In genomic region chr1:109620890-109621289, GRCh38 we compare ENCODE assay signal across 8 cellular contexts. TPM values are rescaled to one million over a fixed set of nuclear protein-coding genes. Genes with fewer than 3 reads are reported as not detected.
DNase-seq lines count a peak whose midpoint lies in the region; ATAC-seq and TF ChIP-seq lines count a peak whose summit lies in the region.

No MANE protein-coding gene starts in this region.

- DNase-seq in NCI-H146 treated with DMSO at 0.1 percent for 48 hours (lab: John Stamatoyannopoulos, UW; ENCODE audit: unreplicated experiment) (peak; percentile 82), T-helper 1 cell (peak; percentile 92 to 96 (median 95)), amniotic stem cell (lab: John Stamatoyannopoulos, UW) (peak; percentile 91), left ventricle myocardium inferior (peak; percentile 93), prostate gland (ENCODE audit: low spot score) (peak; percentile 76), ureter (ENCODE audit: low spot score) (peak; percentile 93)

- H3K27ac ChIP-seq in left ventricle myocardium inferior (replicated peaks) (peak overlapping the region; percentile 87), prostate gland (peak overlapping the region; percentile 82)

- intact Hi-C loops in left ventricle myocardium inferior (cut with micrococcal nuclease) (no loop called here), prostate gland (cut with DNase I) (no loop called here)

- TF ChIP-seq CTCF in left ventricle myocardium inferior (IDR thresholded peaks at IDR 0.05; ENCODE audit: borderline replicate concordance) (no peak), prostate gland (IDR thresholded peaks at IDR 0.05) (no peak)

- H3K36me3 ChIP-seq in left ventricle myocardium inferior (no peaks in the 10 kb centered on the region), prostate gland (no peaks in the 10 kb centered on the region)

- 2% methylated on average over 17 of the region's 18 CpGs for WGBS in prostate gland

- H3K4me3 ChIP-seq in left ventricle myocardium inferior (peak overlapping the region; percentile 85), prostate gland (peak overlapping the region; percentile 58 to 64)

- H3K9me3 ChIP-seq in left ventricle myocardium inferior (replicated peaks) (no peaks in the 10 kb centered on the region), prostate gland (no peaks in the 10 kb centered on the region)

- no peaks in the 10 kb centered on the region for H3K27me3 ChIP-seq in left ventricle myocardium inferior (ENCODE audit: low read depth)
- no peaks in the 10 kb centered on the region for H3K27me3 ChIP-seq in prostate gland (replicated peaks; ENCODE audit: insufficient read depth)

- TF ChIP-seq POLR2A in GM15510 (IDR thresholded peaks at IDR 0.05; ENCODE audit: borderline replicate concordance, extremely low read depth, insufficient read length) (peak; percentile 32), prostate gland (IDR thresholded peaks at IDR 0.05) (peak; percentile 28)

- H3K4me1 ChIP-seq in left ventricle myocardium inferior = peaks cover 68% of the 10 kb centered on the region
- peaks cover 8% of the 10 kb centered on the region for H3K4me1 ChIP-seq in prostate gland (replicated peaks)

- peak; percentile 82 for ATAC-seq in HG02885 (IDR thresholded peaks at IDR 0.05; ENCODE audit: poor library complexity, unreplicated experiment)

RNA-seq across cellular contexts. Expression of gene AMPD2, which starts 1.3 kb away (rescaled TPM):
- total RNA-seq in left ventricle myocardium inferior = 12.9 TPM
- 10 to 100 TPM; 40.1 to 72.3 TPM for total RNA-seq in prostate gland
- total RNA-seq in ureter = 45.8 TPM

RNA-seq across cellular contexts. Expression of gene GNAT2, which starts 1.5 kb away (rescaled TPM):
- not detected for total RNA-seq in left ventricle myocardium inferior
- not detected for total RNA-seq in prostate gland
- total RNA-seq in ureter = not detected

RNA-seq across cellular contexts. Expression of gene GSTM4, which starts 35.0 kb away (rescaled TPM):
- total RNA-seq in left ventricle myocardium inferior (36.8 TPM), prostate gland (10 to 100 TPM; 26.8 to 56.5 TPM), ureter (38.2 TPM)

RNA-seq across cellular contexts. Expression of gene GSTM2, which starts 47.0 kb away (rescaled TPM):
- total RNA-seq in left ventricle myocardium inferior (67.3 TPM), prostate gland (10 to 100 TPM; 47.5 to 79.5 TPM), ureter (104 TPM)

Comparison
In these comparisons a context has a peak if more than half of its experiments do, and no peak if none do; other contexts are left out.
1. Peak in every context shown above with its lines: DNase-seq, ATAC-seq, H3K4me3 ChIP-seq and H3K27ac ChIP-seq.